ENCODE assay signal across 18 cellular contexts in genomic region chr1:14659913-14660312, GRCh38.
A peak's percentile ranks its signal among the peaks of the same experiment; 100 is the strongest.
DNase-seq lines count a peak whose midpoint lies in the region; ATAC-seq and TF ChIP-seq lines count a peak whose summit lies in the region.
"Had no signal": no experiment of that assay in that cellular context is flagged by ENCODE, and none has a peak within 500 bp of the region (broad histone marks: within the 10 kb centered on the region; RNA-seq: fewer than 3 reads in every experiment).

No MANE protein-coding gene starts in this region.

- no peaks in the 10 kb centered on the region for H3K79me2 ChIP-seq in SK-N-SH (ENCODE audit: insufficient read depth)

- no peak; a peak in 1 of 4 replicates for TF ChIP-seq EP300 in SK-N-SH (IDR thresholded peaks at IDR 0.05; ENCODE audit: borderline replicate concordance in 1 of 2, low read depth in 1 of 2, low read length in 1 of 2)

- no peak overlapping the region for H2AK5ac ChIP-seq in neuronal stem cell (ENCODE audit: low read depth, low read length)

- H3K27me3 ChIP-seq in SK-N-SH (ENCODE audit: insufficient read depth) (no peaks in the 10 kb centered on the region), WERI-Rb-1 (ENCODE audit: insufficient read depth, low read depth, severe bottlenecking) (peaks cover 7% of the 10 kb centered on the region), neuronal stem cell (ENCODE audit: control insufficient read depth in 3 of 3, insufficient read depth in 3 of 3, low read depth in 1 of 3, low read length in 3 of 3) (no peaks in the 10 kb centered on the region)
- H3K27me3 ChIP-seq: BLaER1 had no signal

- no peak overlapping the region for H3K14ac ChIP-seq in neuronal stem cell (ENCODE audit: low read length)

- H3K4me1 ChIP-seq in SK-N-SH (ENCODE audit: control insufficient read depth in 1 of 2, insufficient read depth in 2 of 2, low read depth in 1 of 2, low read length in 1 of 2) (peaks cover 3 to 13% of the 10 kb centered on the region in 2 experiments; a peak in 3 of 4 replicates), neuronal stem cell (ENCODE audit: control insufficient read depth in 2 of 2, insufficient read depth in 1 of 2, low read depth in 1 of 2, low read length in 2 of 2) (peaks cover 3 to 8% of the 10 kb centered on the region in 2 donors)

- H2BK120ac ChIP-seq in neuronal stem cell (ENCODE audit: low read depth, low read length): no peak overlapping the region

- no peaks in the 10 kb centered on the region for H4K20me1 ChIP-seq in SK-N-SH (ENCODE audit: insufficient read depth)
- H4K20me1 ChIP-seq: BLaER1 had no signal

- H2BK12ac ChIP-seq in neuronal stem cell (ENCODE audit: low read length): no peak overlapping the region

- CTCF ChIA-PET in SK-N-SH (lab: Yijun Ruan, JAX): interaction anchor here (2.5 kb wide), 1 partner anchor 72 kb away, joined by 8 read pairs; no protein-coding TSS in a partner anchor

- H3K79me1 ChIP-seq in neuronal stem cell (ENCODE audit: low read depth, low read length): no peaks in the 10 kb centered on the region

- H3K9me2 ChIP-seq in SK-N-SH: no peaks in the 10 kb centered on the region

- WGBS in SK-N-SH (ENCODE audit: low lambda C conversion rate): 6% methylated on average over 11 of the region's 11 CpGs
- no CpG with 5 or more reads among the region's 11 CpGs for WGBS in neuronal stem cell (ENCODE audit: extremely low coverage in 2 of 2, insufficient read length in 2 of 2, insufficient replicate concordance in 1 of 2), 2 donors

- POLR2A ChIA-PET in SK-N-SH (lab: Yijun Ruan, JAX): no interaction called here

- ATAC-seq in SK-N-SH treated with all-trans-retinoic acid at 6 μM for 48 hours (no peak), HG03280 (IDR thresholded peaks at IDR 0.05; ENCODE audit: unreplicated experiment) (no peak)
- ATAC-seq: HepG2, PC-3, T-cell had no signal

- H3K4me2 ChIP-seq in SK-N-SH (no peak overlapping the region), neuronal stem cell (ENCODE audit: insufficient read depth, low read length, poor library complexity, severe bottlenecking) (no peak overlapping the region)

- no peaks in the 10 kb centered on the region for H3F3A ChIP-seq in SK-N-SH (replicated peaks; ENCODE audit: insufficient read depth)

- H3K23ac ChIP-seq in neuronal stem cell (ENCODE audit: low read depth, low read length, poor library complexity): no peak overlapping the region

- DNase-seq in SK-N-SH (peak; percentile 61), NCI-H2227 treated with DMSO at 0.1 percent for 48 hours (lab: John Stamatoyannopoulos, UW) (peak; percentile 81), WERI-Rb-1 (peak; percentile 82), neuronal stem cell (ENCODE audit: low spot score) (no peak), GM20000 (ENCODE audit: low spot score) (no peak)
- DNase-seq: CD4-positive, CD25-positive, alpha-beta regulatory T cell; DMS79; Karpas-422; NCI-H1092; NCI-H1417 treated with DMSO at 0.1 percent for 48 hours; NCI-H1694 treated with DMSO at 0.1 percent for 48 hours; NCI-H2081 treated with DMSO at 0.1 percent for 48 hours; PC-3; T-cell had no signal

- H3K9ac ChIP-seq in SK-N-SH: no peak overlapping the region
- no peak overlapping the region for H3K9ac ChIP-seq in neuronal stem cell (ENCODE audit: low read depth, low read length, poor library complexity)
- H3K9ac ChIP-seq: BLaER1 had no signal

- no peaks in the 10 kb centered on the region for H3K9me3 ChIP-seq in SK-N-SH
- no peaks in the 10 kb centered on the region for H3K9me3 ChIP-seq in WERI-Rb-1 (ENCODE audit: severe bottlenecking)
- peaks cover 0 to 11% of the 10 kb centered on the region in 2 donors for H3K9me3 ChIP-seq in neuronal stem cell (replicated peaks in 1 of 2; ENCODE audit: control insufficient read depth in 2 of 2, insufficient read depth in 1 of 2, low read depth in 1 of 2, low read length in 2 of 2)
- H3K9me3 ChIP-seq: BLaER1 had no signal

- TF ChIP-seq RAD21 in SK-N-SH (IDR thresholded peaks at IDR 0.05; ENCODE audit: low read length): peak; percentile 11; the same call in 1 of the 2 replicates

- no peak for TF ChIP-seq CTCF in SK-N-SH (IDR thresholded peaks at IDR 0.05)
- TF ChIP-seq CTCF in WERI-Rb-1 (IDR thresholded peaks at IDR 0.05; ENCODE audit: low read depth, low read length): no peak
- TF ChIP-seq CTCF in GM20000 (IDR thresholded peaks at IDR 0.05; ENCODE audit: extremely low read depth, missing control alignments): no peak

- H3K36me3 ChIP-seq in SK-N-SH (replicated peaks in 1 of 2; ENCODE audit: control insufficient read depth in 1 of 2, insufficient read depth in 2 of 2, low read length in 1 of 2): no peaks in the 10 kb centered on the region
- no peaks in the 10 kb centered on the region for H3K36me3 ChIP-seq in WERI-Rb-1
- H3K36me3 ChIP-seq in neuronal stem cell (replicated peaks in 1 of 2; ENCODE audit: control insufficient read depth in 2 of 2, insufficient read depth in 2 of 2, low read length in 2 of 2): peaks cover 0 to 65% of the 10 kb centered on the region in 2 donors
- H3K36me3 ChIP-seq: BLaER1 had no signal

- peak overlapping the region in 1 of 2 experiments; percentile 47; a peak in 1 of 4 replicates for H3K27ac ChIP-seq in SK-N-SH (ENCODE audit: low read depth in 2 of 2, low read length in 1 of 2)
- H3K27ac ChIP-seq in WERI-Rb-1: no peak overlapping the region
- no peak overlapping the region for H3K27ac ChIP-seq in neuronal stem cell (replicated peaks; ENCODE audit: low read length)

- no peak overlapping the region for H2BK15ac ChIP-seq in neuronal stem cell (ENCODE audit: low read length)

- no peak overlapping the region for H4K91ac ChIP-seq in neuronal stem cell (ENCODE audit: low read depth, low read length, poor library complexity)

- H3K4me3 ChIP-seq in SK-N-SH (ENCODE audit: low read depth in 2 of 2, low read length in 1 of 2) (no peak overlapping the region), WERI-Rb-1 (ENCODE audit: low read depth, low read length) (peak overlapping the region; percentile 8; the same call in 1 of the 2 replicates), neuronal stem cell (ENCODE audit: low read length in 2 of 2) (no peak overlapping the region)
- H3K4me3 ChIP-seq: BLaER1 had no signal

- H2AFZ ChIP-seq in SK-N-SH (ENCODE audit: low read depth) (no peak overlapping the region), neuronal stem cell (ENCODE audit: low read length) (no peak overlapping the region)

- no peak overlapping the region for H3K4ac ChIP-seq in neuronal stem cell (ENCODE audit: low read length)

- H3K18ac ChIP-seq in neuronal stem cell (ENCODE audit: low read length): no peak overlapping the region

- no peak overlapping the region for H4K8ac ChIP-seq in neuronal stem cell (ENCODE audit: low read depth, low read length)

- no peak overlapping the region for H2BK5ac ChIP-seq in neuronal stem cell (ENCODE audit: low read length)

TF ChIP-seq in SK-N-SH, 30 proteins besides CTCF, POLR2A, EP300 and RAD21 (continues in another document):
- TF ChIP-seq ELF1 (IDR thresholded peaks at IDR 0.05) (no peak), GATA2 (CRISPR knock-in tag; IDR thresholded peaks at IDR 0.05) (peak; percentile 53; the same call in 1 of the 2 replicates), POLR2AphosphoS5 (IDR thresholded peaks at IDR 0.05; ENCODE audit: low read depth, low read length) (no peak), FOSL2 (IDR thresholded peaks at IDR 0.05; ENCODE audit: borderline replicate concordance, low read depth) (no peak), SMC3 (IDR thresholded peaks at IDR 0.05; ENCODE audit: low read depth, low read length) (no peak)
- TF ChIP-seq, protein P1, sequence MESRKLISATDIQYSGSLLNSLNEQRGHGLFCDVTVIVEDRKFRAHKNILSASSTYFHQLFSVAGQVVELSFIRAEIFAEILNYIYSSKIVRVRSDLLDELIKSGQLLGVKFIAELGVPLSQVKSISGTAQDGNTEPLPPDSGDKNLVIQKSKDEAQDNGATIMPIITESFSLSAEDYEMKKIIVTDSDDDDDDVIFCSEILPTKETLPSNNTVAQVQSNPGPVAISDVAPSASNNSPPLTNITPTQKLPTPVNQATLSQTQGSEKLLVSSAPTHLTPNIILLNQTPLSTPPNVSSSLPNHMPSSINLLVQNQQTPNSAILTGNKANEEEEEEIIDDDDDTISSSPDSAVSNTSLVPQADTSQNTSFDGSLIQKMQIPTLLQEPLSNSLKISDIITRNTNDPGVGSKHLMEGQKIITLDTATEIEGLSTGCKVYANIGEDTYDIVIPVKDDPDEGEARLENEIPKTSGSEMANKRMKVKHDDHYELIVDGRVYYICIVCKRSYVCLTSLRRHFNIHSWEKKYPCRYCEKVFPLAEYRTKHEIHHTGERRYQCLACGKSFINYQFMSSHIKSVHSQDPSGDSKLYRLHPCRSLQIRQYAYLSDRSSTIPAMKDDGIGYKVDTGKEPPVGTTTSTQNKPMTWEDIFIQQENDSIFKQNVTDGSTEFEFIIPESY (IDR thresholded peaks at IDR 0.05; ENCODE audit: borderline replicate concordance, low read depth): no peak

TF ChIP-seq in SK-N-SH treated with all-trans-retinoic acid at 6 μM for 48 hours, 23 proteins besides CTCF, POLR2A, EP300 and RAD21:
- TF ChIP-seq, protein P2, sequence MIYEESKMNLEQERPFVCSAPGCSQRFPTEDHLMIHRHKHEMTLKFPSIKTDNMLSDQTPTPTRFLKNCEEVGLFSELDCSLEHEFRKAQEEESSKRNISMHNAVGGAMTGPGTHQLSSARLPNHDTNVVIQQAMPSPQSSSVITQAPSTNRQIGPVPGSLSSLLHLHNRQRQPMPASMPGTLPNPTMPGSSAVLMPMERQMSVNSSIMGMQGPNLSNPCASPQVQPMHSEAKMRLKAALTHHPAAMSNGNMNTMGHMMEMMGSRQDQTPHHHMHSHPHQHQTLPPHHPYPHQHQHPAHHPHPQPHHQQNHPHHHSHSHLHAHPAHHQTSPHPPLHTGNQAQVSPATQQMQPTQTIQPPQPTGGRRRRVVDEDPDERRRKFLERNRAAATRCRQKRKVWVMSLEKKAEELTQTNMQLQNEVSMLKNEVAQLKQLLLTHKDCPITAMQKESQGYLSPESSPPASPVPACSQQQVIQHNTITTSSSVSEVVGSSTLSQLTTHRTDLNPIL (CRISPR knock-in tag; IDR thresholded peaks at IDR 0.05; ENCODE audit: low read depth): no peak
TF ChIP-seq in SK-N-SH treated with all-trans-retinoic acid at 6 μM for 48 hours: peak in this region for 0.

Comparison
In these comparisons a context has a peak if more than half of its experiments do, and no peak if none do; other contexts are left out.
1. DNase-seq: peak in SK-N-SH (single experiment), NCI-H2227 treated with DMSO at 0.1 percent for 48 hours (single experiment) and WERI-Rb-1 (single experiment); none in neuronal stem cell (single experiment) and GM20000 (single experiment).